9 cellular contexts compared by ENCODE assay signal in the genomic region with DNA sequence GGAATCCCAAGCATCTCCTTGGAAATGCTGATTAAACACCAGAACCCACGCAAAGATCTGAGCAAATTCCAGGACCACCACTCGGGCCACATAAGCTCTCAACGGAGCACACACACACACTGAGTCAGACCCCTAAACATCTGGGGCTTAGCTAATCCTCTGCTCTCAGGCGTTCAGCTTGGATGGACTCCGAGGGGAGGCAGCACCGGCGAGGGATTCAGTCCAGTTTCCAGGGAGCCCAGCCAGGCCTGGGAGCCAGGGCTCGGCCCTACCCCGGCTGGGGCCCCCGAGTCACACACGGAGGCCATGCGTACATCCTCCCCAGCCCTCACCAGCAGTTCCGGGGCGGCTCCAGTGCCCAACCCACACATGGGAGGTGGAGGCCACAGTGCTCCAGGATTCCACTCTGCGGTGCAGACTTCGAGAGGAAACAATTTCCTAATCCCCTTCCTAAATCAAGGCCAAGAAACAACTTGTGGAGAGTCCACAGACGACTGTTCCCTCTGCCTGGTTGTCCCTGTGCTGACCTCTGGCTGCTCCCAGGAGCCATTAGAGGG.
DNase-seq lines count a peak whose midpoint lies in the region; ATAC-seq, FAIRE-seq and TF ChIP-seq lines count a peak whose summit lies in the region.
"Had no signal": no experiment of that assay in that cellular context is flagged by ENCODE, and none has a peak within 500 bp of the region (broad histone marks: within the 10 kb centered on the region; RNA-seq: fewer than 3 reads in every experiment).

No MANE protein-coding gene starts in this region.

- no peaks in the 10 kb centered on the region for H3K9me3 Mint-ChIP-seq in activated T-helper 1 cell treated with anti-CD3 and anti-CD28 coated beads, Interleukin-12 subunit alpha, Interleukin-12 subunit beta, Interleukin-2, Interleukin-4 antibody, amounts not matched to agents 30 ng/mL and 10 ng/mL and 1 ng/mL, durations not matched to agents 14 hours and 24 hours and 36 hours
- H3K9me3 Mint-ChIP-seq in T-helper 2 cell treated with Interferon-gamma antibody and Interleukin-4, amounts not matched to agents 5 μg/mL and 100 μg/mL, for 36 hours: no peaks in the 10 kb centered on the region

- H2BK5ac ChIP-seq in H1 (ENCODE audit: low read depth, low read length): peak overlapping the region; percentile 60; the same call in 1 of the 2 replicates

- no peak overlapping the region for H2BK15ac ChIP-seq in H1 (ENCODE audit: low read length)

- TF ChIP-seq POLR2A in H1 (IDR thresholded peaks at IDR 0.05; ENCODE audit: control extremely low read depth in 1 of 2, low read depth in 2 of 2, low read length in 2 of 2) (no peak), tibial nerve (IDR thresholded peaks at IDR 0.05) (peak in 1 of 2 donors; percentile 34)

- DNase-seq in Kasumi-1 (lab: John Stamatoyannopoulos, UW) (peak; percentile 38 to 58), H1 (ENCODE audit: low read depth in 1 of 2, low spot score in 2 of 2) (peak in 1 of 2 experiments; percentile 21), tibial nerve (ENCODE audit: low spot score in 2 of 2) (peak; percentile 67 to 77), NCI-H1092 (lab: John Stamatoyannopoulos, UW) (no peak)
- no peak for DNase-seq in activated T-helper 1 cell treated with anti-CD3 and anti-CD28 coated beads, Interleukin-12 subunit alpha, Interleukin-12 subunit beta, Interleukin-2, Interleukin-4 antibody, amounts not matched to agents 30 ng/mL and 10 ng/mL and 1 ng/mL, durations not matched to agents 14 hours and 24 hours and 36 hours (ENCODE audit: low spot score)
- no peak for DNase-seq in T-helper 2 cell treated with Interferon-gamma antibody and Interleukin-4, amounts not matched to agents 5 μg/mL and 100 μg/mL, for 36 hours (ENCODE audit: low spot score)

- H3K36me3 ChIP-seq in H1 (ENCODE audit: control insufficient read depth in 2 of 4, insufficient read depth in 4 of 4, low read length in 3 of 4) (no peaks in the 10 kb centered on the region), mesodermal cell (ENCODE audit: control insufficient read depth, insufficient read depth, low read length) (no peaks in the 10 kb centered on the region), tibial nerve (no peaks in the 10 kb centered on the region)

- H3K9me3 ChIP-seq in H1 (ENCODE audit: insufficient read depth in 2 of 2, low read depth in 1 of 2, low read length in 1 of 2) (no peaks in the 10 kb centered on the region), mesodermal cell (ENCODE audit: control insufficient read depth, low read length) (no peaks in the 10 kb centered on the region), tibial nerve (no peaks in the 10 kb centered on the region)

- no peak overlapping the region for H2BK120ac ChIP-seq in H1 (replicated peaks; ENCODE audit: low read depth, low read length)

- peaks cover 3% of the 10 kb centered on the region; the same call in 1 of the 2 replicates for H3K23me2 ChIP-seq in H1 (ENCODE audit: low read depth, low read length)

- H3K36me3 Mint-ChIP-seq in activated T-helper 1 cell treated with anti-CD3 and anti-CD28 coated beads, Interleukin-12 subunit alpha, Interleukin-12 subunit beta, Interleukin-2, Interleukin-4 antibody, amounts not matched to agents 30 ng/mL and 10 ng/mL and 1 ng/mL, durations not matched to agents 14 hours and 24 hours and 36 hours (ENCODE audit: low read depth): no peaks in the 10 kb centered on the region
- no peaks in the 10 kb centered on the region for H3K36me3 Mint-ChIP-seq in T-helper 2 cell treated with Interferon-gamma antibody and Interleukin-4, amounts not matched to agents 5 μg/mL and 100 μg/mL, for 36 hours (ENCODE audit: low read depth)

- H3K14ac ChIP-seq in H1 (ENCODE audit: insufficient read length): no peak overlapping the region

- H3K27me3 Mint-ChIP-seq in activated T-helper 1 cell treated with anti-CD3 and anti-CD28 coated beads, Interleukin-12 subunit alpha, Interleukin-12 subunit beta, Interleukin-2, Interleukin-4 antibody, amounts not matched to agents 30 ng/mL and 10 ng/mL and 1 ng/mL, durations not matched to agents 14 hours and 24 hours and 36 hours (ENCODE audit: insufficient read depth): peaks cover 3% of the 10 kb centered on the region
- peaks cover 2% of the 10 kb centered on the region for H3K27me3 Mint-ChIP-seq in T-helper 2 cell treated with Interferon-gamma antibody and Interleukin-4, amounts not matched to agents 5 μg/mL and 100 μg/mL, for 36 hours (ENCODE audit: low read depth)

- H3K4me3 ChIP-seq in H1 (ENCODE audit: extremely low read depth in 1 of 4, insufficient read depth in 2 of 4, low read depth in 3 of 4, low read length in 4 of 4) (no peak overlapping the region), mesodermal cell (ENCODE audit: extremely low read depth, insufficient read depth, low read length, poor library complexity, severe bottlenecking) (no peak overlapping the region), tibial nerve (no peak overlapping the region)

- no peak overlapping the region for H2AK5ac ChIP-seq in H1 (ENCODE audit: low read depth, low read length)

- H3K27ac ChIP-seq in H1 (ENCODE audit: low read depth, low read length): no peak overlapping the region
- H3K27ac ChIP-seq in mesodermal cell (ENCODE audit: low read depth, low read length, severe bottlenecking): peak overlapping the region; percentile 98
- H3K27ac ChIP-seq in tibial nerve: peak overlapping the region; percentile 9 to 92 (median 82)
- H3K27ac ChIP-seq: KMS-11 had no signal

- FAIRE-seq in H1 (lab: Jason Lieb, UNC): no peak

- intact Hi-C loops in activated T-helper 1 cell treated with anti-CD3 and anti-CD28 coated beads, Interleukin-12 subunit alpha, Interleukin-12 subunit beta, Interleukin-2, Interleukin-4 antibody, amounts not matched to agents 30 ng/mL and 10 ng/mL and 1 ng/mL, durations not matched to agents 14 hours and 24 hours and 36 hours (cut with micrococcal nuclease): no loop called here

- no peak for ATAC-seq in GM18873 (IDR thresholded peaks at IDR 0.05; ENCODE audit: low FRiP score, unreplicated experiment)

- 87% methylated on average over 17 of the region's 17 CpGs; no CpG with 5 or more reads in 1 of the 2 experiments for WGBS in H1 (ENCODE audit: extremely low coverage in 1 of 2, insufficient coverage in 1 of 2, insufficient read length in 1 of 2, insufficient replicate concordance in 2 of 2, low coverage in 1 of 2, low lambda C conversion rate in 2 of 2, missing lambda C conversion rate in 1 of 2), 2 experiments
- 42 to 54% methylated on average over 11 to 14 of the region's 17 CpGs for WGBS in mesodermal cell (ENCODE audit: insufficient coverage in 2 of 2), 2 experiments
- 10 to 17% methylated on average over 15 to 16 of the region's 17 CpGs for WGBS in tibial nerve, 2 donors

- TF ChIP-seq RAD21 in H1 (IDR thresholded peaks at IDR 0.05 in 1 of 2, conservative IDR thresholded peaks at IDR 0.05 in 1 of 2; ENCODE audit: low read depth in 2 of 2, low read length in 2 of 2): no peak

- CTCF ChIA-PET in H1 (lab: Charles Lee; ENCODE audit: partially characterized antibody): interaction anchor here (0.8 to 1.0 kb wide), 2 partner anchors 34 to 99 kb away, joined by 3 read pairs; no protein-coding TSS in a partner anchor

- no peak overlapping the region for H3K4me2 ChIP-seq in H1 (ENCODE audit: insufficient read depth in 1 of 2, low read depth in 2 of 2, low read length in 2 of 2)
- H3K4me2 ChIP-seq: KMS-11 had no signal

- no peak overlapping the region for H3K27ac Mint-ChIP-seq in activated T-helper 1 cell treated with anti-CD3 and anti-CD28 coated beads, Interleukin-12 subunit alpha, Interleukin-12 subunit beta, Interleukin-2, Interleukin-4 antibody, amounts not matched to agents 30 ng/mL and 10 ng/mL and 1 ng/mL, durations not matched to agents 14 hours and 24 hours and 36 hours
- no peak overlapping the region for H3K27ac Mint-ChIP-seq in T-helper 2 cell treated with Interferon-gamma antibody and Interleukin-4, amounts not matched to agents 5 μg/mL and 100 μg/mL, for 36 hours

- H3K4ac ChIP-seq in H1 (replicated peaks; ENCODE audit: insufficient read length, low read depth, low read length): no peak overlapping the region

- peaks cover 5 to 19% (median 10%) of the 10 kb centered on the region in 4 experiments for H3K4me1 ChIP-seq in H1 (replicated peaks in 1 of 4; ENCODE audit: control insufficient read depth in 3 of 4, insufficient read depth in 4 of 4, low read length in 3 of 4)
- peaks cover 49% of the 10 kb centered on the region for H3K4me1 ChIP-seq in mesodermal cell (ENCODE audit: control insufficient read depth, insufficient read depth, low read length, poor library complexity, severe bottlenecking)
- H3K4me1 ChIP-seq in tibial nerve: peaks cover 0 to 64% (median 43%) of the 10 kb centered on the region in 4 donors

- H3K56ac ChIP-seq in H1 (replicated peaks; ENCODE audit: insufficient read length, low read depth, low read length): no peak overlapping the region

- TF ChIP-seq EP300 in H1 (IDR thresholded peaks at IDR 0.05; ENCODE audit: borderline replicate concordance in 1 of 2, low read depth in 2 of 2, low read length in 2 of 2) (no peak), tibial nerve (IDR thresholded peaks at IDR 0.05) (peak in 1 of 2 donors; percentile 89)

- no peak overlapping the region for H3K23ac ChIP-seq in H1 (ENCODE audit: insufficient read length)

- no peak overlapping the region for H4K5ac ChIP-seq in H1 (ENCODE audit: insufficient read length, low read depth, low read length)

- H3K79me2 ChIP-seq in H1 (ENCODE audit: control insufficient read depth in 1 of 2, insufficient read depth in 2 of 2, low read length in 2 of 2): no peaks in the 10 kb centered on the region

- no peaks in the 10 kb centered on the region for H3K4me1 Mint-ChIP-seq in activated T-helper 1 cell treated with anti-CD3 and anti-CD28 coated beads, Interleukin-12 subunit alpha, Interleukin-12 subunit beta, Interleukin-2, Interleukin-4 antibody, amounts not matched to agents 30 ng/mL and 10 ng/mL and 1 ng/mL, durations not matched to agents 14 hours and 24 hours and 36 hours (ENCODE audit: low read depth)
- no peaks in the 10 kb centered on the region for H3K4me1 Mint-ChIP-seq in T-helper 2 cell treated with Interferon-gamma antibody and Interleukin-4, amounts not matched to agents 5 μg/mL and 100 μg/mL, for 36 hours (ENCODE audit: low read depth)

- H2BK20ac ChIP-seq in H1 (ENCODE audit: low read length): no peak overlapping the region; the same call in 1 of the 2 replicates

- POLR2A ChIA-PET in H1 (lab: Charles Lee; ENCODE audit: partially characterized antibody): interaction anchor here (0.8 to 2.0 kb wide), 3 partner anchors 10 to 70 kb away, joined by 3 to 6 read pairs (median 3); a partner anchor contains a TSS

- no peaks in the 10 kb centered on the region for H3K27me3 ChIP-seq in H1 (replicated peaks in 1 of 4; ENCODE audit: control insufficient read depth in 3 of 4, extremely low read depth in 1 of 4, insufficient read depth in 3 of 4, low read length in 3 of 4)
- no peaks in the 10 kb centered on the region for H3K27me3 ChIP-seq in tibial nerve

- no peak overlapping the region for H4K8ac ChIP-seq in H1 (ENCODE audit: extremely low read depth, insufficient read depth, low read length)

- peaks cover 0 to 3% of the 10 kb centered on the region in 2 experiments for H4K20me1 ChIP-seq in H1 (replicated peaks in 1 of 2; ENCODE audit: control insufficient read depth in 1 of 2, insufficient read depth in 2 of 2, low read length in 2 of 2)

- H2AFZ ChIP-seq in H1 (ENCODE audit: low read length): 0 out of 2 replicates have a peak overlapping the region, but pooled peaks have one; percentile 4

- no peak overlapping the region for H3K4me3 Mint-ChIP-seq in activated T-helper 1 cell treated with anti-CD3 and anti-CD28 coated beads, Interleukin-12 subunit alpha, Interleukin-12 subunit beta, Interleukin-2, Interleukin-4 antibody, amounts not matched to agents 30 ng/mL and 10 ng/mL and 1 ng/mL, durations not matched to agents 14 hours and 24 hours and 36 hours
- no peak overlapping the region for H3K4me3 Mint-ChIP-seq in T-helper 2 cell treated with Interferon-gamma antibody and Interleukin-4, amounts not matched to agents 5 μg/mL and 100 μg/mL, for 36 hours

- H3K9ac ChIP-seq in H1 (replicated peaks in 1 of 4; ENCODE audit: extremely low read depth in 1 of 4, low read depth in 3 of 4, low read length in 3 of 4): no peak overlapping the region
- H3K9ac ChIP-seq: KMS-11 had no signal

- H4K91ac ChIP-seq in H1 (replicated peaks; ENCODE audit: insufficient read length, low read length): peak overlapping the region; percentile 33

- TF ChIP-seq CTCF in H1 (IDR thresholded peaks at IDR 0.05; ENCODE audit: control extremely low read depth in 1 of 3, insufficient read depth in 1 of 3, low read depth in 1 of 3, low read length in 3 of 3) (no peak), tibial nerve (IDR thresholded peaks at IDR 0.05) (peak in 2 of 5 experiments; percentile 10 to 22)

- peak overlapping the region; percentile 96; the same call in 1 of the 2 replicates for H2BK12ac ChIP-seq in H1 (ENCODE audit: low read depth, low read length)

- H3K79me1 ChIP-seq in H1 (ENCODE audit: low read depth, low read length): no peaks in the 10 kb centered on the region

- peak overlapping the region; percentile 85; the same call in 1 of the 2 replicates for H3K18ac ChIP-seq in H1 (ENCODE audit: extremely low read depth, low read length)

Comparison
In these comparisons a context has a peak if more than half of its experiments do, and no peak if none do; other contexts are left out.
1. DNase-seq: peak in Kasumi-1 (2 of 2) and tibial nerve (2 of 2); none in NCI-H1092 (single experiment), activated T-helper 1 cell treated with anti-CD3 and anti-CD28 coated beads, Interleukin-12 subunit alpha, Interleukin-12 subunit beta, Interleukin-2, Interleukin-4 antibody, amounts not matched to agents 30 ng/mL and 10 ng/mL and 1 ng/mL, durations not matched to agents 14 hours and 24 hours and 36 hours (single experiment) and T-helper 2 cell treated with Interferon-gamma antibody and Interleukin-4, amounts not matched to agents 5 μg/mL and 100 μg/mL, for 36 hours (single experiment).